ENCODE assay signal across 41 cellular contexts in genomic region chr6:150333592-150333954, GRCh38. TPM values are rescaled to one million over a fixed set of nuclear protein-coding genes. Genes with fewer than 3 reads are reported as not detected.
"Had no signal": no experiment of that assay in that cellular context is flagged by ENCODE, and none has a peak within 500 bp of the region (broad histone marks: within the 10 kb centered on the region; RNA-seq: fewer than 3 reads in every experiment).

No MANE protein-coding gene starts in this region.

- H3K27ac ChIP-seq: adrenal gland, body of pancreas, cardiac muscle cell, coronary artery, dorsolateral prefrontal cortex, esophagus muscularis mucosa, gastroesophageal sphincter, heart right ventricle, hepatocyte, WERI-Rb-1 had no signal

- H3K27ac Mint-ChIP-seq: activated B cell treated with CpG ODN at 0.5 μM for 24 hours; activated CD8-positive, alpha-beta memory T cell treated with anti-CD3 and anti-CD28 coated beads, Interleukin-2, amount 10 ng/mL, durations not matched to agents 7 days and 5 days; activated CD8-positive, alpha-beta T cell treated with anti-CD3 and anti-CD28 coated beads, Interleukin-2, amount 10 ng/mL, durations not matched to agents 7 days and 5 days; activated naive CD4-positive, alpha-beta T cell treated with anti-CD3 and anti-CD28 coated beads for 36 hours; activated naive CD4-positive, alpha-beta T cell treated with anti-CD3 and anti-CD28 coated beads, Interleukin-2, amount 50 U/mL, for 24 hours; activated naive CD8-positive, alpha-beta T cell treated with anti-CD3 and anti-CD28 coated beads for 36 hours; activated naive CD8-positive, alpha-beta T cell treated with anti-CD3 and anti-CD28 coated beads, Interleukin-2, amount 50 U/mL, for 24 hours; activated T-helper 1 cell treated with anti-CD3 and anti-CD28 coated beads, Interleukin-12 subunit alpha, Interleukin-12 subunit beta, Interleukin-2, Interleukin-4 antibody, amounts not matched to agents 30 ng/mL and 10 ng/mL and 1 ng/mL, durations not matched to agents 14 hours and 24 hours and 36 hours; activated T-helper 2 cell treated with anti-CD3 and anti-CD28 coated beads, Interferon-gamma antibody, Interleukin-2, Interleukin-4, amounts not matched to agents 10 μg/mL and 5 μg/mL and 100 μg/mL, durations not matched to agents 14 hours and 24 hours and 36 hours; dendritic cell treated with granulocyte-macrophage colony-stimulating factor and Interleukin-4, amounts not matched to agents 40 ng/mL and 50 ng/mL, for 4 days; endodermal cell; T-helper 17 cell; T-helper 2 cell treated with Interferon-gamma antibody and Interleukin-4, amounts not matched to agents 5 μg/mL and 100 μg/mL, for 36 hours had no signal

- H3K4me3 ChIP-seq: adrenal gland, body of pancreas, cardiac muscle cell, coronary artery, dorsolateral prefrontal cortex, esophagus muscularis mucosa, gastroesophageal sphincter, heart right ventricle, hepatocyte had no signal

- H3K9me3 Mint-ChIP-seq: activated B cell treated with CpG ODN at 0.5 μM for 24 hours; activated naive CD4-positive, alpha-beta T cell treated with anti-CD3 and anti-CD28 coated beads for 36 hours; activated naive CD4-positive, alpha-beta T cell treated with anti-CD3 and anti-CD28 coated beads, Interleukin-2, amount 50 U/mL, for 24 hours; activated naive CD8-positive, alpha-beta T cell treated with anti-CD3 and anti-CD28 coated beads for 36 hours; activated naive CD8-positive, alpha-beta T cell treated with anti-CD3 and anti-CD28 coated beads, Interleukin-2, amount 50 U/mL, for 24 hours; activated T-helper 1 cell treated with anti-CD3 and anti-CD28 coated beads, Interleukin-12 subunit alpha, Interleukin-12 subunit beta, Interleukin-2, Interleukin-4 antibody, amounts not matched to agents 30 ng/mL and 10 ng/mL and 1 ng/mL, durations not matched to agents 14 hours and 24 hours and 36 hours; activated T-helper 2 cell treated with anti-CD3 and anti-CD28 coated beads, Interferon-gamma antibody, Interleukin-2, Interleukin-4, amounts not matched to agents 10 μg/mL and 5 μg/mL and 100 μg/mL, durations not matched to agents 14 hours and 24 hours and 36 hours; central memory CD8-positive, alpha-beta T cell; dendritic cell treated with granulocyte-macrophage colony-stimulating factor and Interleukin-4, amounts not matched to agents 40 ng/mL and 50 ng/mL, for 4 days; endodermal cell; T-helper 2 cell treated with Interferon-gamma antibody and Interleukin-4, amounts not matched to agents 5 μg/mL and 100 μg/mL, for 36 hours had no signal

- H3K9me3 ChIP-seq: adrenal gland, body of pancreas, esophagus muscularis mucosa, gastroesophageal sphincter, heart right ventricle had no signal

- H3K36me3 Mint-ChIP-seq: activated CD8-positive, alpha-beta memory T cell treated with anti-CD3 and anti-CD28 coated beads, Interleukin-2, amount 10 ng/mL, durations not matched to agents 7 days and 5 days; activated naive CD4-positive, alpha-beta T cell treated with anti-CD3 and anti-CD28 coated beads, Interleukin-2, amount 50 U/mL, for 24 hours; activated naive CD8-positive, alpha-beta T cell treated with anti-CD3 and anti-CD28 coated beads for 36 hours had no signal

- H2AFZ ChIP-seq: hepatocyte had no signal

- H3K36me3 ChIP-seq: adrenal gland, cardiac muscle cell, esophagus muscularis mucosa, gastroesophageal sphincter, heart right ventricle, WERI-Rb-1 had no signal

- DNase-seq: activated B cell treated with CpG ODN at 0.5 μM for 24 hours; activated CD4-positive, alpha-beta T cell treated with anti-CD3 and anti-CD28 coated beads for 48 hours; activated CD4-positive, alpha-beta T cell treated with anti-CD3 and anti-CD28 coated beads, Interleukin-2, amount 50 U/mL, for 1 hour; activated CD4-positive, alpha-beta T cell treated with anti-CD3 and anti-CD28 coated beads, Interleukin-2, amount 50 U/mL, for 48 hours; activated CD8-positive, alpha-beta memory T cell treated with anti-CD3 and anti-CD28 coated beads, Interleukin-2, amount 10 ng/mL, durations not matched to agents 7 days and 5 days; activated CD8-positive, alpha-beta memory T cell treated with anti-CD3 and anti-CD28 coated beads, Interleukin-2, amount 50 U/mL, for 4 hours; activated CD8-positive, alpha-beta T cell treated with anti-CD3 and anti-CD28 coated beads, Interleukin-2, amount 10 ng/mL, durations not matched to agents 7 days and 5 days; activated effector memory CD4-positive, alpha-beta T cell treated with anti-CD3 and anti-CD28 coated beads, Interleukin-2, amount 50 U/mL, for 16 hours; activated naive CD4-positive, alpha-beta T cell treated with anti-CD3 and anti-CD28 coated beads for 36 hours; activated naive CD8-positive, alpha-beta T cell treated with anti-CD3 and anti-CD28 coated beads for 36 hours; activated naive CD8-positive, alpha-beta T cell treated with anti-CD3 and anti-CD28 coated beads, Interleukin-2, amount 50 U/mL, for 24 hours; activated T-cell treated with anti-CD3 and anti-CD28 coated beads, Interleukin-2, amount 50 U/mL, for 1 hour; activated T-cell treated with anti-CD3 and anti-CD28 coated beads, Interleukin-2, amount 50 U/mL, for 48 hours; adrenal gland; amygdala; aorta; body of pancreas; dorsolateral prefrontal cortex; effector memory CD4-positive, alpha-beta T cell; endodermal cell; erythroblast; foreskin melanocyte; heart right ventricle; T-helper 17 cell; T1000; WERI-Rb-1 had no signal

- H3K27me3 ChIP-seq: adrenal gland, body of pancreas, cardiac muscle cell, gastroesophageal sphincter, hepatocyte had no signal

- ATAC-seq: activated CD4-positive, CD25-positive, alpha-beta regulatory T cell treated with anti-CD3 and anti-CD28 coated beads, Interleukin-2, amount 50 U/mL, for 24 hours; activated CD8-positive, alpha-beta memory T cell treated with anti-CD3 and anti-CD28 coated beads, Interleukin-2, amount 10 ng/mL, durations not matched to agents 7 days and 5 days; activated CD8-positive, alpha-beta T cell treated with anti-CD3 and anti-CD28 coated beads, Interleukin-2, amount 10 ng/mL, durations not matched to agents 7 days and 5 days; activated naive CD8-positive, alpha-beta T cell treated with anti-CD3 and anti-CD28 coated beads, Interleukin-2, amount 50 U/mL, for 24 hours; body of pancreas; gastroesophageal sphincter; heart right ventricle; T-helper 17 cell had no signal

- H3K27me3 Mint-ChIP-seq: central memory CD8-positive, alpha-beta T cell had no signal

- H3K4me1 Mint-ChIP-seq: activated B cell treated with CpG ODN at 0.5 μM for 24 hours; activated naive CD4-positive, alpha-beta T cell treated with anti-CD3 and anti-CD28 coated beads, Interleukin-2, amount 50 U/mL, for 24 hours; activated naive CD8-positive, alpha-beta T cell treated with anti-CD3 and anti-CD28 coated beads for 36 hours; activated naive CD8-positive, alpha-beta T cell treated with anti-CD3 and anti-CD28 coated beads, Interleukin-2, amount 50 U/mL, for 24 hours; endodermal cell had no signal

- H3K79me2 ChIP-seq: hepatocyte had no signal

- H3K4me1 ChIP-seq: adrenal gland, body of pancreas, esophagus muscularis mucosa, gastroesophageal sphincter, heart right ventricle had no signal

- H3K4me2 ChIP-seq: hepatocyte had no signal

- H3K4me3 Mint-ChIP-seq: activated B cell treated with CpG ODN at 0.5 μM for 24 hours; activated CD8-positive, alpha-beta memory T cell treated with anti-CD3 and anti-CD28 coated beads, Interleukin-2, amount 10 ng/mL, durations not matched to agents 7 days and 5 days; activated CD8-positive, alpha-beta T cell treated with anti-CD3 and anti-CD28 coated beads, Interleukin-2, amount 10 ng/mL, durations not matched to agents 7 days and 5 days; activated naive CD4-positive, alpha-beta T cell treated with anti-CD3 and anti-CD28 coated beads for 36 hours; activated naive CD4-positive, alpha-beta T cell treated with anti-CD3 and anti-CD28 coated beads, Interleukin-2, amount 50 U/mL, for 24 hours; activated naive CD8-positive, alpha-beta T cell treated with anti-CD3 and anti-CD28 coated beads for 36 hours; activated naive CD8-positive, alpha-beta T cell treated with anti-CD3 and anti-CD28 coated beads, Interleukin-2, amount 50 U/mL, for 24 hours; activated T-helper 1 cell treated with anti-CD3 and anti-CD28 coated beads, Interleukin-12 subunit alpha, Interleukin-12 subunit beta, Interleukin-2, Interleukin-4 antibody, amounts not matched to agents 30 ng/mL and 10 ng/mL and 1 ng/mL, durations not matched to agents 14 hours and 24 hours and 36 hours; central memory CD8-positive, alpha-beta T cell; dendritic cell treated with granulocyte-macrophage colony-stimulating factor and Interleukin-4, amounts not matched to agents 40 ng/mL and 50 ng/mL, for 4 days; endodermal cell; T-helper 17 cell; T-helper 2 cell treated with Interferon-gamma antibody and Interleukin-4, amounts not matched to agents 5 μg/mL and 100 μg/mL, for 36 hours had no signal

RNA-seq across cellular contexts. Expression of gene IYD, which starts 35.2 kb away (rescaled TPM):
- total RNA-seq: activated B cell treated with CpG ODN at 0.5 μM for 24 hours; activated CD8-positive, alpha-beta memory T cell treated with anti-CD3 and anti-CD28 coated beads for 36 hours; activated CD8-positive, alpha-beta memory T cell treated with anti-CD3 and anti-CD28 coated beads, Interleukin-2, amount 10 ng/mL, durations not matched to agents 7 days and 5 days; activated CD8-positive, alpha-beta T cell treated with anti-CD3 and anti-CD28 coated beads, Interleukin-2, amount 10 ng/mL, durations not matched to agents 7 days and 5 days; activated naive CD4-positive, alpha-beta T cell treated with anti-CD3 and anti-CD28 coated beads for 36 hours; activated naive CD8-positive, alpha-beta T cell treated with anti-CD3 and anti-CD28 coated beads for 36 hours; activated T-helper 1 cell treated with anti-CD3 and anti-CD28 coated beads, Interleukin-12 subunit alpha, Interleukin-12 subunit beta, Interleukin-2, Interleukin-4 antibody, amounts not matched to agents 30 ng/mL and 10 ng/mL and 1 ng/mL, durations not matched to agents 14 hours and 24 hours and 36 hours; activated T-helper 2 cell treated with anti-CD3 and anti-CD28 coated beads, Interferon-gamma antibody, Interleukin-2, Interleukin-4, amounts not matched to agents 10 μg/mL and 5 μg/mL and 100 μg/mL, durations not matched to agents 14 hours and 24 hours and 36 hours; aorta; cardiac muscle cell; cerebellum; endodermal cell; esophagus muscularis mucosa; gastroesophageal sphincter; glomerular endothelial cell; heart right ventricle; T-helper 17 cell had no signal
- polyA plus RNA-seq: adrenal gland, cardiac muscle cell, heart right ventricle had no signal
